In genomic region chr1:51247022-51247421, GRCh38 we compare ENCODE assay signal across 12 cellular contexts. TPM values are rescaled to one million over a fixed set of nuclear protein-coding genes. Genes with fewer than 3 reads are reported as not detected.
A peak's percentile ranks its signal among the peaks of the same experiment; 100 is the strongest.
DNase-seq lines count a peak whose midpoint lies in the region; ATAC-seq lines count a peak whose summit lies in the region.
"Had no signal": no experiment of that assay in that cellular context is flagged by ENCODE, and none has a peak within 500 bp of the region (broad histone marks: within the 10 kb centered on the region; RNA-seq: fewer than 3 reads in every experiment).

No MANE protein-coding gene starts in this region.

- no peak for DNase-seq in immature natural killer cell
- DNase-seq in T-helper 1 cell, result no peak
- no peak for DNase-seq in germinal center (ENCODE audit: low spot score)
- DNase-seq in activated gamma-delta T cell (lab: John Stamatoyannopoulos, UW), result no peak
- DNase-seq: activated B cell treated with CpG ODN at 0.5 μM for 24 hours; activated effector memory CD4-positive, alpha-beta T cell treated with Interleukin-2 at 50 U/mL for 16 hours; naive B cell; NCI-H226 had no signal

- H3K27me3 Mint-ChIP-seq in immature natural killer cell (ENCODE audit: low read depth in 3 of 3), result no peaks in the 10 kb centered on the region
- H3K27me3 Mint-ChIP-seq: activated B cell treated with CpG ODN at 0.5 μM for 24 hours, naive B cell had no signal

- peak overlapping the region in 4 of 6 donors; percentile 14 to 34 (median 18) for H3K27ac Mint-ChIP-seq in immature natural killer cell
- H3K27ac Mint-ChIP-seq: activated B cell treated with CpG ODN at 0.5 μM for 24 hours had no signal

- H3K4me3 Mint-ChIP-seq in immature natural killer cell, result peak overlapping the region in 1 of 5 donors; percentile 9
- H3K4me3 Mint-ChIP-seq: activated B cell treated with CpG ODN at 0.5 μM for 24 hours, naive B cell had no signal

- peaks cover 0 to 3% (median 0%) of the 10 kb centered on the region in 3 donors for H3K36me3 Mint-ChIP-seq in immature natural killer cell

- H3K4me1 Mint-ChIP-seq in immature natural killer cell, result peaks cover 40 to 58% of the 10 kb centered on the region in 2 donors

- no peaks in the 10 kb centered on the region for H3K9me3 Mint-ChIP-seq in immature natural killer cell
- H3K9me3 Mint-ChIP-seq: activated B cell treated with CpG ODN at 0.5 μM for 24 hours, naive B cell had no signal

- ATAC-seq in GM18867 (IDR thresholded peaks at IDR 0.05; ENCODE audit: unreplicated experiment) (peak; percentile 85), GM21515 (IDR thresholded peaks at IDR 0.05; ENCODE audit: unreplicated experiment) (peak; percentile 72), HG03159 (IDR thresholded peaks at IDR 0.05; ENCODE audit: unreplicated experiment) (peak; percentile 87)
- ATAC-seq in activated CD4-positive, CD25-positive, alpha-beta regulatory T cell treated with anti-CD3 and anti-CD28 coated beads, Interleukin-2, amount 50 U/mL, for 24 hours, result no peak

RNA-seq across cellular contexts. Expression of gene RNF11, which starts 10.9 kb away (rescaled TPM):
- 10 to 100 TPM; 32.7 to 52.4 (median 38.0) TPM for polyA plus RNA-seq in immature natural killer cell

Comparison
In these comparisons a context has a peak if more than half of its experiments do, and no peak if none do; other contexts are left out.
1. ATAC-seq: peak in GM18867 (single experiment), GM21515 (single experiment) and HG03159 (single experiment); none in activated CD4-positive, CD25-positive, alpha-beta regulatory T cell treated with anti-CD3 and anti-CD28 coated beads, Interleukin-2, amount 50 U/mL, for 24 hours (0 of 2).